6 cellular contexts compared by ENCODE assay signal in the genomic region with DNA sequence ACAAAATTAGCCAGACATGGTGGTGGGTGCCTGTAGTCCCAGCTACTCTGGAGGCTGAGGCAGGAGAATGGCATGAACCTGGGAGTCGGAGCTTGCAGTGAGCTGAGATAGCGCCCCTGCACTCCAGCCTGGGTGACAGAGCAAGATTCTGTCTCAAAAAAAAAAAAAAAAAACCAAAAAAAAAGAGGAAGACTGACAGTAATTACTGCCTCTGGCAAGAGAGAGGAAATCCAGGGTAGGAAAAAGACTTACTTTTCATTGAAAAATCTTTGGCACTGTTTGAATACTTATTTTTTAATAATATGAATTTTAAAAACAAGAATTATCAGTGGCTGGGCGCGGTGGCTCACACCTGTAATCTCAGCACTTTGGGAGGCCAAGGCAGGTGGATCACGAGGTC. TPM values are rescaled to one million over a fixed set of nuclear protein-coding genes. Genes with fewer than 3 reads are reported as not detected.
"Had no signal": no experiment of that assay in that cellular context is flagged by ENCODE, and none has a peak within 500 bp of the region (broad histone marks: within the 10 kb centered on the region; RNA-seq: fewer than 3 reads in every experiment).

No MANE protein-coding gene starts in this region.

RNA-seq across cellular contexts. Expression of a gene that starts 2.6 kb away (rescaled TPM):
- total RNA-seq: activated CD4-positive, alpha-beta memory T cell treated with anti-CD3 and anti-CD28 coated beads, Interleukin-2, amount 10 ng/mL, durations not matched to agents 7 days and 5 days; activated CD8-positive, alpha-beta memory T cell treated with anti-CD3 and anti-CD28 coated beads, Interleukin-2, amount 10 ng/mL, durations not matched to agents 7 days and 5 days; bronchial epithelial cell; MCF 10A; PC-9; Right ventricle myocardium superior had no signal
